1 cellular context compared by ENCODE assay signal in genomic region chr9:76463211-76463610, GRCh38.
TF ChIP-seq lines count a peak whose summit lies in the region.

No MANE protein-coding gene starts in this region.

TF ChIP-seq in GM23338, 12 proteins besides CTCF, POLR2A, EP300 and RAD21 (continued from another document):
- TF ChIP-seq ZNF331 (CRISPR knock-in tag; IDR thresholded peaks at IDR 0.05; ENCODE audit: low read depth), result no peak
- no peak for TF ChIP-seq JUNB (IDR thresholded peaks at IDR 0.05; ENCODE audit: unreplicated experiment)
- no peak for TF ChIP-seq REST (IDR thresholded peaks at IDR 0.05; ENCODE audit: unreplicated experiment)
- no peak for TF ChIP-seq CREB1 (CRISPR knock-in tag; IDR thresholded peaks at IDR 0.05; ENCODE audit: low read depth)
- TF ChIP-seq, protein P1, sequence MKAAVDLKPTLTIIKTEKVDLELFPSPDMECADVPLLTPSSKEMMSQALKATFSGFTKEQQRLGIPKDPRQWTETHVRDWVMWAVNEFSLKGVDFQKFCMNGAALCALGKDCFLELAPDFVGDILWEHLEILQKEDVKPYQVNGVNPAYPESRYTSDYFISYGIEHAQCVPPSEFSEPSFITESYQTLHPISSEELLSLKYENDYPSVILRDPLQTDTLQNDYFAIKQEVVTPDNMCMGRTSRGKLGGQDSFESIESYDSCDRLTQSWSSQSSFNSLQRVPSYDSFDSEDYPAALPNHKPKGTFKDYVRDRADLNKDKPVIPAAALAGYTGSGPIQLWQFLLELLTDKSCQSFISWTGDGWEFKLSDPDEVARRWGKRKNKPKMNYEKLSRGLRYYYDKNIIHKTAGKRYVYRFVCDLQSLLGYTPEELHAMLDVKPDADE (IDR thresholded peaks at IDR 0.05), result no peak
- TF ChIP-seq NANOG (IDR thresholded peaks at IDR 0.05; ENCODE audit: borderline replicate concordance), result no peak
